21 cellular contexts compared by ENCODE assay signal in the genomic region with DNA sequence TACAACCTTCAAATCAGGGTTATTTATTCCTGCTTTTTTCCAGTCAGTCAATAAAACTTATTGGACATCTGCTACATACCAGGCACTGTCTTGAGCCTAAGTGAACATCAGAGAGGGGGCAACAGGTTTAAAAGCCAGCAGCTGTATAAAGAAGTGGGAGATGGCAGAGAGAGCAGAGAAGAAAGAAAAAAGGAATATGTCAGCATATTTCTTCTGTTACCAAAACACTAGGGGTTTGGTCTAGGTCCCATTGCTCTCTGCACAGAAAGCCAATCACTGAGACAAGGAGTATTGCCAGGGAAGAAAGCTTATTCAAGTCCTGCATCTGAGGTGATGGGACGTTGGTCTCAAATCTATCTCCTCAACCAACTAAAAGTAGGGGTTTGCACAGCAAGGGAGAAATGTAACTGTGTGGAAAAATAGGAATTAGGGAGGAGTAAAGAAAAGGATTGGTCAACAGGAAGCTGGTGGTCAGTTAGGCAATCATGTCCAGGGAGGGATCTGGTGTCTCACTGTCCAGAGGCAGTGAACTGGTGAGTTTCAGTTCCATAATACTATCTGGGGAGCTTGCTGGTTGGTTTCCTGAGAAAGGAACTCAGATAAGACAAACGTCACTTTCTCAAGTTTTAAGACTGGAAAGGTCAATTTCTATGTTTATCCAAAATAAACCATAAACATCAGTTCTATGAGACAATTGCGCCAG.
DNase-seq lines count a peak whose midpoint lies in the region; ATAC-seq and TF ChIP-seq lines count a peak whose summit lies in the region.
"Had no signal": no experiment of that assay in that cellular context is flagged by ENCODE, and none has a peak within 500 bp of the region (broad histone marks: within the 10 kb centered on the region; RNA-seq: fewer than 3 reads in every experiment).

No MANE protein-coding gene starts in this region.

- H3K9me3 Mint-ChIP-seq in activated T-helper 1 cell treated with anti-CD3 and anti-CD28 coated beads, Interleukin-12 subunit alpha, Interleukin-12 subunit beta, Interleukin-2, Interleukin-4 antibody, amounts not matched to agents 30 ng/mL and 10 ng/mL and 1 ng/mL, durations not matched to agents 14 hours and 24 hours and 36 hours: peaks cover 41% of the 10 kb centered on the region

- H3K79me2 ChIP-seq in GM23248 (ENCODE audit: insufficient read depth): no peaks in the 10 kb centered on the region

- no peak overlapping the region for H3K4me3 Mint-ChIP-seq in activated T-helper 1 cell treated with anti-CD3 and anti-CD28 coated beads, Interleukin-12 subunit alpha, Interleukin-12 subunit beta, Interleukin-2, Interleukin-4 antibody, amounts not matched to agents 30 ng/mL and 10 ng/mL and 1 ng/mL, durations not matched to agents 14 hours and 24 hours and 36 hours
- H3K4me3 Mint-ChIP-seq: B cell; central memory CD8-positive, alpha-beta T cell had no signal

- H3K36me3 Mint-ChIP-seq in activated T-helper 1 cell treated with anti-CD3 and anti-CD28 coated beads, Interleukin-12 subunit alpha, Interleukin-12 subunit beta, Interleukin-2, Interleukin-4 antibody, amounts not matched to agents 30 ng/mL and 10 ng/mL and 1 ng/mL, durations not matched to agents 14 hours and 24 hours and 36 hours (ENCODE audit: low read depth): peaks cover 15% of the 10 kb centered on the region

- H3K36me3 ChIP-seq in GM23248 (ENCODE audit: low read depth): no peaks in the 10 kb centered on the region
- no peaks in the 10 kb centered on the region for H3K36me3 ChIP-seq in body of pancreas (replicated peaks in 1 of 2; ENCODE audit: insufficient read depth in 1 of 2, low read depth in 2 of 2)

- H3K9me3 ChIP-seq in GM23248 (ENCODE audit: low read depth) (no peaks in the 10 kb centered on the region), body of pancreas (no peaks in the 10 kb centered on the region)

- no peaks in the 10 kb centered on the region for H4K20me1 ChIP-seq in GM23248 (ENCODE audit: insufficient read depth)

- H3K4me2 ChIP-seq in GM23248 (ENCODE audit: unreplicated experiment): no peak overlapping the region
- H3K4me2 ChIP-seq: KMS-11 had no signal

- H3K9me2 ChIP-seq in GM23248 (ENCODE audit: insufficient read depth): no peaks in the 10 kb centered on the region

- H3K4me1 Mint-ChIP-seq in activated T-helper 1 cell treated with anti-CD3 and anti-CD28 coated beads, Interleukin-12 subunit alpha, Interleukin-12 subunit beta, Interleukin-2, Interleukin-4 antibody, amounts not matched to agents 30 ng/mL and 10 ng/mL and 1 ng/mL, durations not matched to agents 14 hours and 24 hours and 36 hours (ENCODE audit: low read depth): peaks cover 26% of the 10 kb centered on the region
- H3K4me1 Mint-ChIP-seq: B cell; central memory CD8-positive, alpha-beta T cell had no signal

- intact Hi-C loops in activated T-helper 1 cell treated with anti-CD3 and anti-CD28 coated beads, Interleukin-12 subunit alpha, Interleukin-12 subunit beta, Interleukin-2, Interleukin-4 antibody, amounts not matched to agents 30 ng/mL and 10 ng/mL and 1 ng/mL, durations not matched to agents 14 hours and 24 hours and 36 hours (cut with micrococcal nuclease): loop anchor here (1.0 kb wide), 1 partner anchor 11 kb away; no protein-coding TSS in a partner anchor
- intact Hi-C loops in body of pancreas (cut with DNase I): no loop called here

- H3K27me3 ChIP-seq in GM23248 (replicated peaks; ENCODE audit: insufficient read depth) (no peaks in the 10 kb centered on the region), body of pancreas (no peaks in the 10 kb centered on the region)

- H3K4me3 ChIP-seq in GM23248 (no peak overlapping the region), fibroblast of pulmonary artery (replicated peaks; ENCODE audit: low read depth, low read length) (no peak overlapping the region), body of pancreas (no peak overlapping the region)
- H3K4me3 ChIP-seq: lung had no signal

- no peak for TF ChIP-seq POLR2A in body of pancreas (IDR thresholded peaks at IDR 0.05)

- H3K4me1 ChIP-seq in GM23248 (ENCODE audit: insufficient read depth) (no peaks in the 10 kb centered on the region), body of pancreas (peaks cover 8% of the 10 kb centered on the region)

- H2AFZ ChIP-seq in GM23248: no peak overlapping the region

- peaks cover 1% of the 10 kb centered on the region for H3K27me3 Mint-ChIP-seq in activated T-helper 1 cell treated with anti-CD3 and anti-CD28 coated beads, Interleukin-12 subunit alpha, Interleukin-12 subunit beta, Interleukin-2, Interleukin-4 antibody, amounts not matched to agents 30 ng/mL and 10 ng/mL and 1 ng/mL, durations not matched to agents 14 hours and 24 hours and 36 hours (ENCODE audit: insufficient read depth)
- H3K27me3 Mint-ChIP-seq: central memory CD8-positive, alpha-beta T cell had no signal

- in situ Hi-C loops in GM23248 (cut with MboI) (no loop called here), ACHN (cut with HindIII; ENCODE audit: low pct_ligation_motif_present, low pct_unique_long_range_greater_than_20kb, low sequenced_read_pairs) (no loop called here)

- H3K9ac ChIP-seq in GM23248: no peak overlapping the region
- H3K9ac ChIP-seq: KMS-11 had no signal

- 94 to 97% methylated on average over 3 of the region's 3 CpGs for WGBS in GM23248 (ENCODE audit: low coverage in 1 of 2, low lambda C conversion rate in 2 of 2, missing lambda C conversion rate in 2 of 2), 2 experiments
- WGBS in body of pancreas, 2 donors: 80 to 92% methylated on average over 3 of the region's 3 CpGs

- DNase-seq in GM23248: peak; percentile 30
- DNase-seq in M059J (ENCODE audit: low read depth): peak; percentile 32
- DNase-seq in activated T-helper 1 cell treated with anti-CD3 and anti-CD28 coated beads, Interleukin-12 subunit alpha, Interleukin-12 subunit beta, Interleukin-2, Interleukin-4 antibody, amounts not matched to agents 30 ng/mL and 10 ng/mL and 1 ng/mL, durations not matched to agents 14 hours and 24 hours and 36 hours (ENCODE audit: low spot score): no peak
- peak; percentile 61 for DNase-seq in fibroblast of pulmonary artery (ENCODE audit: low read depth)
- no peak for DNase-seq in ACHN
- no peak for DNase-seq in body of pancreas
- DNase-seq: activated CD8-positive, alpha-beta memory T cell treated with anti-CD3 and anti-CD28 coated beads, Interleukin-2, amount 50 U/mL, for 4 hours; activated effector memory CD4-positive, alpha-beta T cell treated with Interleukin-2 at 50 U/mL for 16 hours; COR-L47; kidney; NCI-H524 treated with DMSO at 0.1 percent for 48 hours; stimulated activated CD4-positive, alpha-beta T cell treated with anti-CD3 and anti-CD28 coated beads, Interleukin-12 subunit alpha, Interleukin-12 subunit beta, amount 100 ng/mL, for 4 hours; SW 1271 had no signal

- peak overlapping the region; percentile 67 for H3K27ac Mint-ChIP-seq in activated T-helper 1 cell treated with anti-CD3 and anti-CD28 coated beads, Interleukin-12 subunit alpha, Interleukin-12 subunit beta, Interleukin-2, Interleukin-4 antibody, amounts not matched to agents 30 ng/mL and 10 ng/mL and 1 ng/mL, durations not matched to agents 14 hours and 24 hours and 36 hours
- H3K27ac Mint-ChIP-seq: B cell had no signal

- ATAC-seq in HG03108 (IDR thresholded peaks at IDR 0.05; ENCODE audit: unreplicated experiment) (no peak), body of pancreas (no peak), GM18502 (IDR thresholded peaks at IDR 0.05; ENCODE audit: poor library complexity, unreplicated experiment) (no peak)
- ATAC-seq: Right ventricle myocardium inferior had no signal

- H3K27ac ChIP-seq in GM23248 (no peak overlapping the region), body of pancreas (no peak overlapping the region)
- H3K27ac ChIP-seq: epithelial cell of prostate, KMS-11 had no signal

- no peaks in the 10 kb centered on the region for H3F3A ChIP-seq in GM23248 (ENCODE audit: insufficient read depth)

- no peak for TF ChIP-seq CTCF in fibroblast of pulmonary artery (IDR thresholded peaks at IDR 0.05; ENCODE audit: low read length, missing control alignments)
- no peak for TF ChIP-seq CTCF in body of pancreas (IDR thresholded peaks at IDR 0.05)

Comparison
In these comparisons a context has a peak if more than half of its experiments do, and no peak if none do; other contexts are left out.
1. DNase-seq: peak in GM23248 (single experiment), M059J (single experiment) and fibroblast of pulmonary artery (single experiment); none in activated T-helper 1 cell treated with anti-CD3 and anti-CD28 coated beads, Interleukin-12 subunit alpha, Interleukin-12 subunit beta, Interleukin-2, Interleukin-4 antibody, amounts not matched to agents 30 ng/mL and 10 ng/mL and 1 ng/mL, durations not matched to agents 14 hours and 24 hours and 36 hours (single experiment), ACHN (single experiment) and body of pancreas (0 of 4).